Comparison of ENCODE assay signal across 1 cellular context in the genomic region with DNA sequence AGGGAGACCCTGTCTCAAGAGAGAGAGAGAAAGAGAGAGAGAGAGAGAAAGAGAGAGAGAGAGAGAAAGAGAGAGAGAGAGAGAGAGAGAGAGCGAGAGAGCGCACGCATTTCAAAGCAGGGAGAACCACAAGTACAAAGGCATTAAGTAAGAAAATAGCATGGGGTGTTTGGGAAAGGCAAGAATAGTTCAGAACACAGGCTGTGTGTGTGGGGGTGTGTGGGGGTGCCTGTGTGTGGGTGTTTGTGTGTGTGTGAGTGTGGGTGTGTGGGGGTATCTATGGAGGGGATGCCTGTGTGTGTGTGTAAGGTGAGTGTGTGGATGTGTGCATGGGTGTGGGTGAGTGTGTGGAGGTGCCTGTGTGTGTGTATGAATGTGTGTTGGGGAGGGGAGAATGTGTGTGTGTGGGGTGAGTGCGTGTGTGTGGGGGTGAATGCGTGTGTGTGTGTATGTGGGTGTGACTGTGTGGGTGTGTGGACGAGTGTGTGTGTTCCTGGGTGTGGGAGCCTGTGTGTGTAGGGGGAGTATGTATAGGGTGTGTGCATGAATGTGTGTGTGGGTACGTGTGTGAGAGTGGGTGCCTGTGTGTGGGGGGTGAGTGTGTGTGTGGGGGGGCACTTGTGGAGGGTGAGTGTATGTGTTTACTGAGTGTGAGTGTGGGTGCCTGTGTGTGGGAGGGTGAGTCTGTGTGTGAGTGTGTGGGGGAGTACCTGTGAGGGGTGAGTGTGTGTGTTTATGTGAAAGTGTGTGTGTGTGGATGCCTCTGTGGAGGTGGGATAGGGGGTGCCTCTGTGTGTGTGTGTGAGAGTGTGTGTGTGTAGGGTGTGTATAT.
A peak's percentile ranks its signal among the peaks of the same experiment; 100 is the strongest.
TF ChIP-seq lines count a peak whose summit lies in the region.

No MANE protein-coding gene starts in this region.

TF ChIP-seq in K562, 482 proteins besides CTCF, POLR2A, EP300 and RAD21 (continues in another document):
- TF ChIP-seq ZBTB8A (IDR thresholded peaks at IDR 0.05; ENCODE audit: partially characterized antibody) (no peak), PHB2 (IDR thresholded peaks at IDR 0.05; ENCODE audit: low read depth) (peak; percentile 22; the same call in 1 of the 2 replicates), RBM25 (IDR thresholded peaks at IDR 0.05; ENCODE audit: low read depth, low read length, severe bottlenecking) (no peak), POLR2AphosphoS2 (IDR thresholded peaks at IDR 0.05; ENCODE audit: low read length) (no peak), MCM7 (IDR thresholded peaks at IDR 0.05) (no peak), STAG1 (CRISPR knock-in tag; IDR thresholded peaks at IDR 0.05; ENCODE audit: borderline replicate concordance) (no peak), YY1 (IDR thresholded peaks at IDR 0.05; ENCODE audit: borderline replicate concordance in 1 of 3, control insufficient read depth in 1 of 3, extremely low read depth in 1 of 3, insufficient read depth in 3 of 3, insufficient read length in 1 of 3, insufficient replicate concordance in 2 of 3, low read depth in 1 of 3, low read length in 2 of 3) (no peak), ELF1 (tag; IDR thresholded peaks at IDR 0.05) (no peak), MTA1 (IDR thresholded peaks at IDR 0.05; ENCODE audit: borderline replicate concordance) (peak; percentile 26; the same call in 1 of the 2 replicates), PHB (CRISPR knock-in tag; IDR thresholded peaks at IDR 0.05) (no peak), POLR3A (IDR thresholded peaks at IDR 0.05; ENCODE audit: borderline replicate concordance, extremely low read depth, insufficient read depth, insufficient read length) (no peak), OTX1 (CRISPR knock-in tag; IDR thresholded peaks at IDR 0.05) (peak; percentile 58; the same call in 1 of the 2 replicates), ARID1B (IDR thresholded peaks at IDR 0.05) (peak; percentile 64), DIDO1 (tag; IDR thresholded peaks at IDR 0.05; ENCODE audit: low read depth) (no peak), PPARD (CRISPR knock-in tag; IDR thresholded peaks at IDR 0.05) (no peak), ZBTB1 (CRISPR knock-in tag; IDR thresholded peaks at IDR 0.05; ENCODE audit: borderline replicate concordance, low read depth) (no peak), POLR2AphosphoS5 (IDR thresholded peaks at IDR 0.05; ENCODE audit: control insufficient read depth, insufficient read depth, low read depth, low read length) (no peak)
- TF ChIP-seq, protein P1, sequence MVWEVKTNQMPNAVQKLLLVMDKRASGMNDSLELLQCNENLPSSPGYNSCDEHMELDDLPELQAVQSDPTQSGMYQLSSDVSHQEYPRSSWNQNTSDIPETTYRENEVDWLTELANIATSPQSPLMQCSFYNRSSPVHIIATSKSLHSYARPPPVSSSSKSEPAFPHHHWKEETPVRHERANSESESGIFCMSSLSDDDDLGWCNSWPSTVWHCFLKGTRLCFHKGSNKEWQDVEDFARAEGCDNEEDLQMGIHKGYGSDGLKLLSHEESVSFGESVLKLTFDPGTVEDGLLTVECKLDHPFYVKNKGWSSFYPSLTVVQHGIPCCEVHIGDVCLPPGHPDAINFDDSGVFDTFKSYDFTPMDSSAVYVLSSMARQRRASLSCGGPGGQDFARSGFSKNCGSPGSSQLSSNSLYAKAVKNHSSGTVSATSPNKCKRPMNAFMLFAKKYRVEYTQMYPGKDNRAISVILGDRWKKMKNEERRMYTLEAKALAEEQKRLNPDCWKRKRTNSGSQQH (CRISPR knock-in tag; IDR thresholded peaks at IDR 0.05): peak; percentile 85; the same call in 1 of the 2 replicates
- TF ChIP-seq, protein P2, sequence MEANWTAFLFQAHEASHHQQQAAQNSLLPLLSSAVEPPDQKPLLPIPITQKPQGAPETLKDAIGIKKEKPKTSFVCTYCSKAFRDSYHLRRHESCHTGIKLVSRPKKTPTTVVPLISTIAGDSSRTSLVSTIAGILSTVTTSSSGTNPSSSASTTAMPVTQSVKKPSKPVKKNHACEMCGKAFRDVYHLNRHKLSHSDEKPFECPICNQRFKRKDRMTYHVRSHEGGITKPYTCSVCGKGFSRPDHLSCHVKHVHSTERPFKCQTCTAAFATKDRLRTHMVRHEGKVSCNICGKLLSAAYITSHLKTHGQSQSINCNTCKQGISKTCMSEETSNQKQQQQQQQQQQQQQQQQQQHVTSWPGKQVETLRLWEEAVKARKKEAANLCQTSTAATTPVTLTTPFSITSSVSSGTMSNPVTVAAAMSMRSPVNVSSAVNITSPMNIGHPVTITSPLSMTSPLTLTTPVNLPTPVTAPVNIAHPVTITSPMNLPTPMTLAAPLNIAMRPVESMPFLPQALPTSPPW (CRISPR knock-in tag; IDR thresholded peaks at IDR 0.05): peak; percentile 17; the same call in 1 of the 2 replicates
- TF ChIP-seq, protein P3, sequence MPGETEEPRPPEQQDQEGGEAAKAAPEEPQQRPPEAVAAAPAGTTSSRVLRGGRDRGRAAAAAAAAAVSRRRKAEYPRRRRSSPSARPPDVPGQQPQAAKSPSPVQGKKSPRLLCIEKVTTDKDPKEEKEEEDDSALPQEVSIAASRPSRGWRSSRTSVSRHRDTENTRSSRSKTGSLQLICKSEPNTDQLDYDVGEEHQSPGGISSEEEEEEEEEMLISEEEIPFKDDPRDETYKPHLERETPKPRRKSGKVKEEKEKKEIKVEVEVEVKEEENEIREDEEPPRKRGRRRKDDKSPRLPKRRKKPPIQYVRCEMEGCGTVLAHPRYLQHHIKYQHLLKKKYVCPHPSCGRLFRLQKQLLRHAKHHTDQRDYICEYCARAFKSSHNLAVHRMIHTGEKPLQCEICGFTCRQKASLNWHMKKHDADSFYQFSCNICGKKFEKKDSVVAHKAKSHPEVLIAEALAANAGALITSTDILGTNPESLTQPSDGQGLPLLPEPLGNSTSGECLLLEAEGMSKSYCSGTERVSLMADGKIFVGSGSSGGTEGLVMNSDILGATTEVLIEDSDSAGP (CRISPR knock-in tag; IDR thresholded peaks at IDR 0.05): no peak
- TF ChIP-seq, protein P4, sequence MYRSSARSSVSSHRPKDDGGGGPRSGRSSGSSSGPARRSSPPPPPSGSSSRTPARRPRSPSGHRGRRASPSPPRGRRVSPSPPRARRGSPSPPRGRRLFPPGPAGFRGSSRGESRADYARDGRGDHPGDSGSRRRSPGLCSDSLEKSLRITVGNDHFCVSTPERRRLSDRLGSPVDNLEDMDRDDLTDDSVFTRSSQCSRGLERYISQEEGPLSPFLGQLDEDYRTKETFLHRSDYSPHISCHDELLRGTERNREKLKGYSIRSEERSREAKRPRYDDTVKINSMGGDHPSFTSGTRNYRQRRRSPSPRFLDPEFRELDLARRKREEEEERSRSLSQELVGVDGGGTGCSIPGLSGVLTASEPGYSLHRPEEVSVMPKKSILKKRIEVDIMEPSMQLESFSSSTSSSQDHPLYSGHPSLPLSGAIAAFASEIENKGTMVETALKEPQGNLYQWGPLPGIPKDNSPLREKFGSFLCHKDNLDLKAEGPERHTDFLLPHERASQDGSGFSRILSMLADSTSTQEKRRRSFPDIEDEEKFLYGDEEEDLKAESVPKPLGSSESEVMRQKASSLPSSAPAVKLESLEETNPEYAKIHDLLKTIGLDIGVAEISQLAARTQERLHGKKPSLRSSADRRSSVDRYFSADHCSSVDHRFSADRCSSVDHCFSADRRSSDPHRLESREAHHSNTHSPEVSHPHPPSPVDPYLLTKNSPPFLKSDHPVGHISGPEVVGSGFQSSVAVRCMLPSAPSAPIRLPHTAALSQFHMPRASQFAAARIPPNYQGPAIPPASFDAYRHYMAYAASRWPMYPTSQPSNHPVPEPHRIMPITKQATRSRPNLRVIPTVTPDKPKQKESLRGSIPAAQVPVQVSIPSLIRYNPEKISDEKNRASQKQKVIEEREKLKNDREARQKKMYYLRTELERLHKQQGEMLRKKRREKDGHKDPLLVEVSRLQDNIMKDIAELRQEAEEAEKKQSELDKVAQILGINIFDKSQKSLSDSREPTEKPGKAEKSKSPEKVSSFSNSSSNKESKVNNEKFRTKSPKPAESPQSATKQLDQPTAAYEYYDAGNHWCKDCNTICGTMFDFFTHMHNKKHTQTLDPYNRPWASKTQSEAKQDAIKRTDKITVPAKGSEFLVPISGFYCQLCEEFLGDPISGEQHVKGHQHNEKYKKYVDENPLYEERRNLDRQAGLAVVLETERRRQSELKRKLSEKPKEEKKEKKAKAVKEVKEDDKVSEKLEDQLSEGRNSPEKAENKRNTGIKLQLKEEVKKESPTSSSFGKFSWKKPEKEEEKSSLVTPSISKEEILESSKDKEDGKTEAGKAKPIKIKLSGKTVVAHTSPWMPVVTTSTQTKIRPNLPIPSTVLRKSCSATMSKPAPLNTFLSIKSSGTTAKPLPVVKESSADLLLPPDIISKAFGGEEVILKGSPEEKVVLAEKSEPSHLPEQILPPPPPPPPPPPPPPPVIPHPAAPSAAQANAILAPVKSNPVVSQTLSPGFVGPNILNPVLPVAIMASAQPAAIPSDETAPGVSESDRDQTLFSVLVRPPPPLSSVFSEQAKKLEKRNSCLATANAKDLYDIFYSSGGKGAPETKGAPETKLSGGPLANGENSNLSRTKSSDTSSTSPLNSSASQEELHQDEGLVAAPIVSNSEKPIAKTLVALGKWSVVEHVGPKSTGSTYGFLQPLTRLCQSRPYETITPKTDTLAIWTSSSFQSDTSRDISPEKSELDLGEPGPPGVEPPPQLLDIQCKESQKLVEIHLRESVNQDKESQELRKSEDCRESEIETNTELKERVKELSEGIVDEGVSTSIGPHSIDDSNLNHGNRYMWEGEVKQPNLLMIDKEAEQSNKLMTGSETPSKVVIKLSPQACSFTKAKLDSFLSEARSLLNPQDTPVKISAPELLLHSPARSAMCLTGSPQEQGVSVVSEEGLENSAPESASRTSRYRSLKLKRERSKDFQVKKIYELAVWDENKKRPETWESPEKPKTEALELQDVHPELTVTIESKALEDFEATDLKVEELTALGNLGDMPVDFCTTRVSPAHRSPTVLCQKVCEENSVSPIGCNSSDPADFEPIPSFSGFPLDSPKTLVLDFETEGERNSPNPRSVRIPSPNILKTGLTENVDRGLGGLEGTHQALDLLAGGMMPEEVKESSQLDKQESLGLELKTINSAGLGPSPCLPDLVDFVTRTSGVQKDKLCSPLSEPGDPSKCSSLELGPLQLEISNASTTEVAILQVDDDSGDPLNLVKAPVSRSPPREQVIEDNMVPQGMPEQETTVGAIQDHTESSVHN (IDR thresholded peaks at IDR 0.05; ENCODE audit: borderline replicate concordance in 1 of 2, low read depth in 1 of 2): no peak
- TF ChIP-seq, protein P5, sequence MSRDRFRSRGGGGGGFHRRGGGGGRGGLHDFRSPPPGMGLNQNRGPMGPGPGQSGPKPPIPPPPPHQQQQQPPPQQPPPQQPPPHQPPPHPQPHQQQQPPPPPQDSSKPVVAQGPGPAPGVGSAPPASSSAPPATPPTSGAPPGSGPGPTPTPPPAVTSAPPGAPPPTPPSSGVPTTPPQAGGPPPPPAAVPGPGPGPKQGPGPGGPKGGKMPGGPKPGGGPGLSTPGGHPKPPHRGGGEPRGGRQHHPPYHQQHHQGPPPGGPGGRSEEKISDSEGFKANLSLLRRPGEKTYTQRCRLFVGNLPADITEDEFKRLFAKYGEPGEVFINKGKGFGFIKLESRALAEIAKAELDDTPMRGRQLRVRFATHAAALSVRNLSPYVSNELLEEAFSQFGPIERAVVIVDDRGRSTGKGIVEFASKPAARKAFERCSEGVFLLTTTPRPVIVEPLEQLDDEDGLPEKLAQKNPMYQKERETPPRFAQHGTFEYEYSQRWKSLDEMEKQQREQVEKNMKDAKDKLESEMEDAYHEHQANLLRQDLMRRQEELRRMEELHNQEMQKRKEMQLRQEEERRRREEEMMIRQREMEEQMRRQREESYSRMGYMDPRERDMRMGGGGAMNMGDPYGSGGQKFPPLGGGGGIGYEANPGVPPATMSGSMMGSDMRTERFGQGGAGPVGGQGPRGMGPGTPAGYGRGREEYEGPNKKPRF (IDR thresholded peaks at IDR 0.05; ENCODE audit: low read depth, low read length): no peak
- TF ChIP-seq, protein P6, sequence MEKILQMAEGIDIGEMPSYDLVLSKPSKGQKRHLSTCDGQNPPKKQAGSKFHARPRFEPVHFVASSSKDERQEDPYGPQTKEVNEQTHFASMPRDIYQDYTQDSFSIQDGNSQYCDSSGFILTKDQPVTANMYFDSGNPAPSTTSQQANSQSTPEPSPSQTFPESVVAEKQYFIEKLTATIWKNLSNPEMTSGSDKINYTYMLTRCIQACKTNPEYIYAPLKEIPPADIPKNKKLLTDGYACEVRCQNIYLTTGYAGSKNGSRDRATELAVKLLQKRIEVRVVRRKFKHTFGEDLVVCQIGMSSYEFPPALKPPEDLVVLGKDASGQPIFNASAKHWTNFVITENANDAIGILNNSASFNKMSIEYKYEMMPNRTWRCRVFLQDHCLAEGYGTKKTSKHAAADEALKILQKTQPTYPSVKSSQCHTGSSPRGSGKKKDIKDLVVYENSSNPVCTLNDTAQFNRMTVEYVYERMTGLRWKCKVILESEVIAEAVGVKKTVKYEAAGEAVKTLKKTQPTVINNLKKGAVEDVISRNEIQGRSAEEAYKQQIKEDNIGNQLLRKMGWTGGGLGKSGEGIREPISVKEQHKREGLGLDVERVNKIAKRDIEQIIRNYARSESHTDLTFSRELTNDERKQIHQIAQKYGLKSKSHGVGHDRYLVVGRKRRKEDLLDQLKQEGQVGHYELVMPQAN (IDR thresholded peaks at IDR 0.05; ENCODE audit: borderline replicate concordance): 0 out of 2 replicates have a peak, but pooled peaks have one; percentile 40
- TF ChIP-seq, protein P7, sequence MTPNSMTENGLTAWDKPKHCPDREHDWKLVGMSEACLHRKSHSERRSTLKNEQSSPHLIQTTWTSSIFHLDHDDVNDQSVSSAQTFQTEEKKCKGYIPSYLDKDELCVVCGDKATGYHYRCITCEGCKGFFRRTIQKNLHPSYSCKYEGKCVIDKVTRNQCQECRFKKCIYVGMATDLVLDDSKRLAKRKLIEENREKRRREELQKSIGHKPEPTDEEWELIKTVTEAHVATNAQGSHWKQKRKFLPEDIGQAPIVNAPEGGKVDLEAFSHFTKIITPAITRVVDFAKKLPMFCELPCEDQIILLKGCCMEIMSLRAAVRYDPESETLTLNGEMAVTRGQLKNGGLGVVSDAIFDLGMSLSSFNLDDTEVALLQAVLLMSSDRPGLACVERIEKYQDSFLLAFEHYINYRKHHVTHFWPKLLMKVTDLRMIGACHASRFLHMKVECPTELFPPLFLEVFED (CRISPR knock-in tag; conservative IDR thresholded peaks at IDR 0.05): peak; percentile 84
- TF ChIP-seq, protein P8, sequence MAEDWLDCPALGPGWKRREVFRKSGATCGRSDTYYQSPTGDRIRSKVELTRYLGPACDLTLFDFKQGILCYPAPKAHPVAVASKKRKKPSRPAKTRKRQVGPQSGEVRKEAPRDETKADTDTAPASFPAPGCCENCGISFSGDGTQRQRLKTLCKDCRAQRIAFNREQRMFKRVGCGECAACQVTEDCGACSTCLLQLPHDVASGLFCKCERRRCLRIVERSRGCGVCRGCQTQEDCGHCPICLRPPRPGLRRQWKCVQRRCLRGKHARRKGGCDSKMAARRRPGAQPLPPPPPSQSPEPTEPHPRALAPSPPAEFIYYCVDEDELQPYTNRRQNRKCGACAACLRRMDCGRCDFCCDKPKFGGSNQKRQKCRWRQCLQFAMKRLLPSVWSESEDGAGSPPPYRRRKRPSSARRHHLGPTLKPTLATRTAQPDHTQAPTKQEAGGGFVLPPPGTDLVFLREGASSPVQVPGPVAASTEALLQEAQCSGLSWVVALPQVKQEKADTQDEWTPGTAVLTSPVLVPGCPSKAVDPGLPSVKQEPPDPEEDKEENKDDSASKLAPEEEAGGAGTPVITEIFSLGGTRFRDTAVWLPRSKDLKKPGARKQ (CRISPR knock-in tag; IDR thresholded peaks at IDR 0.05): no peak
